15 cellular contexts compared by ENCODE assay signal in genomic region chr22:19868333-19868732, GRCh38. TPM values are rescaled to one million over a fixed set of nuclear protein-coding genes. Genes with fewer than 3 reads are reported as not detected.
DNase-seq lines count a peak whose midpoint lies in the region; ATAC-seq and TF ChIP-seq lines count a peak whose summit lies in the region.
"Had no signal": no experiment of that assay in that cellular context is flagged by ENCODE, and none has a peak within 500 bp of the region (broad histone marks: within the 10 kb centered on the region; RNA-seq: fewer than 3 reads in every experiment).

No MANE protein-coding gene starts in this region.

- no peak for TF ChIP-seq CTCF in colonic mucosa (IDR thresholded peaks at IDR 0.05)
- no peak for TF ChIP-seq CTCF in neural progenitor cell (IDR thresholded peaks at IDR 0.05)

- TF ChIP-seq RAD21 in Ishikawa (IDR thresholded peaks at IDR 0.05; ENCODE audit: low read depth): peak; percentile 14; the same call in 1 of the 2 replicates

- no peak overlapping the region for H3K4me3 Mint-ChIP-seq in activated naive CD4-positive, alpha-beta T cell treated with anti-CD3 and anti-CD28 coated beads for 36 hours
- H3K4me3 Mint-ChIP-seq in stimulated activated effector memory CD8-positive, alpha-beta T cell treated with anti-CD3 and anti-CD28 coated beads, Interleukin-12 subunit alpha, Interleukin-12 subunit beta, amount 100 ng/mL, for 72 hours: no peak overlapping the region
- H3K4me3 Mint-ChIP-seq in neural progenitor cell: no peak overlapping the region
- H3K4me3 Mint-ChIP-seq: activated CD4-positive, alpha-beta T cell treated with anti-CD3 and anti-CD28 coated beads for 36 hours; IgD-negative memory B cell; naive thymus-derived CD4-positive, alpha-beta T cell had no signal

- H3K36me3 ChIP-seq in colonic mucosa (no peaks in the 10 kb centered on the region), neural progenitor cell (no peaks in the 10 kb centered on the region)

- no peaks in the 10 kb centered on the region for H3F3A ChIP-seq in neural progenitor cell (ENCODE audit: low read depth)

- H3K27ac ChIP-seq in colonic mucosa (no peak overlapping the region), neural progenitor cell (no peak overlapping the region)

- H2AFZ ChIP-seq in neural progenitor cell (replicated peaks): no peak overlapping the region

- no peaks in the 10 kb centered on the region for H3K79me2 ChIP-seq in neural progenitor cell (ENCODE audit: low read depth)

- H3K4me1 Mint-ChIP-seq in activated naive CD4-positive, alpha-beta T cell treated with anti-CD3 and anti-CD28 coated beads for 36 hours (ENCODE audit: low read depth): peaks cover 4% of the 10 kb centered on the region
- H3K4me1 Mint-ChIP-seq in stimulated activated effector memory CD8-positive, alpha-beta T cell treated with anti-CD3 and anti-CD28 coated beads, Interleukin-12 subunit alpha, Interleukin-12 subunit beta, amount 100 ng/mL, for 72 hours: no peaks in the 10 kb centered on the region
- peaks cover 2% of the 10 kb centered on the region for H3K4me1 Mint-ChIP-seq in neural progenitor cell
- H3K4me1 Mint-ChIP-seq: activated CD4-positive, alpha-beta T cell treated with anti-CD3 and anti-CD28 coated beads for 36 hours; IgD-negative memory B cell had no signal

- no peaks in the 10 kb centered on the region for H3K36me3 Mint-ChIP-seq in activated naive CD4-positive, alpha-beta T cell treated with anti-CD3 and anti-CD28 coated beads for 36 hours (ENCODE audit: low read depth)
- H3K36me3 Mint-ChIP-seq in stimulated activated effector memory CD8-positive, alpha-beta T cell treated with anti-CD3 and anti-CD28 coated beads, Interleukin-12 subunit alpha, Interleukin-12 subunit beta, amount 100 ng/mL, for 72 hours: no peaks in the 10 kb centered on the region
- no peaks in the 10 kb centered on the region for H3K36me3 Mint-ChIP-seq in neural progenitor cell

- no peaks in the 10 kb centered on the region for H3K9me3 ChIP-seq in colonic mucosa
- no peaks in the 10 kb centered on the region for H3K9me3 ChIP-seq in neural progenitor cell (ENCODE audit: low read depth)

- no peaks in the 10 kb centered on the region for H3K9me3 Mint-ChIP-seq in activated naive CD4-positive, alpha-beta T cell treated with anti-CD3 and anti-CD28 coated beads for 36 hours
- H3K9me3 Mint-ChIP-seq in stimulated activated effector memory CD8-positive, alpha-beta T cell treated with anti-CD3 and anti-CD28 coated beads, Interleukin-12 subunit alpha, Interleukin-12 subunit beta, amount 100 ng/mL, for 72 hours: no peaks in the 10 kb centered on the region
- no peaks in the 10 kb centered on the region for H3K9me3 Mint-ChIP-seq in neural progenitor cell
- H3K9me3 Mint-ChIP-seq: IgD-negative memory B cell; naive thymus-derived CD4-positive, alpha-beta T cell had no signal

- H3K27me3 Mint-ChIP-seq in activated naive CD4-positive, alpha-beta T cell treated with anti-CD3 and anti-CD28 coated beads for 36 hours (ENCODE audit: low read depth): no peaks in the 10 kb centered on the region
- H3K27me3 Mint-ChIP-seq in neural progenitor cell (ENCODE audit: insufficient read depth, low read depth): no peaks in the 10 kb centered on the region
- H3K27me3 Mint-ChIP-seq: activated CD4-positive, alpha-beta T cell treated with anti-CD3 and anti-CD28 coated beads for 36 hours; IgD-negative memory B cell had no signal

- H3K4me2 ChIP-seq in neural progenitor cell: no peak overlapping the region

- TF ChIP-seq EP300 in Ishikawa (IDR thresholded peaks at IDR 0.05; ENCODE audit: borderline replicate concordance): no peak

- no peak for ATAC-seq in stimulated activated effector memory CD8-positive, alpha-beta T cell treated with anti-CD3 and anti-CD28 coated beads, Interleukin-12 subunit alpha, Interleukin-12 subunit beta, amount 100 ng/mL, for 72 hours
- ATAC-seq: activated CD4-positive, alpha-beta T cell treated with anti-CD3 and anti-CD28 coated beads for 36 hours; naive thymus-derived CD4-positive, alpha-beta T cell had no signal

- H3K27me3 ChIP-seq in colonic mucosa (no peaks in the 10 kb centered on the region), neural progenitor cell (no peaks in the 10 kb centered on the region)

- H3K4me3 ChIP-seq in colonic mucosa (no peak overlapping the region), neural progenitor cell (no peak overlapping the region)

- CTCF ChIA-PET in activated naive CD4-positive, alpha-beta T cell treated with anti-CD3 and anti-CD28 coated beads for 36 hours (lab: Charles Lee): interaction anchor here (0.7 kb wide), 1 partner anchor 70 kb away, joined by 3 read pairs; no protein-coding TSS in a partner anchor

- H4K20me1 ChIP-seq in neural progenitor cell (ENCODE audit: low read depth): peaks cover 5% of the 10 kb centered on the region

- H3K9ac ChIP-seq in colonic mucosa (ENCODE audit: low read depth in 2 of 2, low read length in 2 of 2) (peak overlapping the region in 1 of 2 donors; percentile 26), neural progenitor cell (no peak overlapping the region)

- peaks cover 4% of the 10 kb centered on the region for H3K4me1 ChIP-seq in colonic mucosa
- no peaks in the 10 kb centered on the region for H3K4me1 ChIP-seq in neural progenitor cell

- H3K27ac Mint-ChIP-seq in activated naive CD4-positive, alpha-beta T cell treated with anti-CD3 and anti-CD28 coated beads for 36 hours: no peak overlapping the region
- peak overlapping the region; percentile 35 for H3K27ac Mint-ChIP-seq in stimulated activated effector memory CD8-positive, alpha-beta T cell treated with anti-CD3 and anti-CD28 coated beads, Interleukin-12 subunit alpha, Interleukin-12 subunit beta, amount 100 ng/mL, for 72 hours
- no peak overlapping the region for H3K27ac Mint-ChIP-seq in neural progenitor cell
- H3K27ac Mint-ChIP-seq: activated CD4-positive, alpha-beta T cell treated with anti-CD3 and anti-CD28 coated beads for 36 hours had no signal

- intact Hi-C loops in activated naive CD4-positive, alpha-beta T cell treated with anti-CD3 and anti-CD28 coated beads for 36 hours (cut with micrococcal nuclease): no loop called here
- intact Hi-C loops in colonic mucosa (cut with DNase I): loop anchor here (10.0 kb wide), 1 partner anchor 66 kb away; no protein-coding TSS in a partner anchor

- DNase-seq in activated naive CD4-positive, alpha-beta T cell treated with anti-CD3 and anti-CD28 coated beads for 36 hours: peak; percentile 2
- no peak for DNase-seq in activated naive CD4-positive, alpha-beta T cell (lab: John Stamatoyannopoulos, UW)
- peak; percentile 16 for DNase-seq in colonic mucosa
- DNase-seq in stimulated activated effector memory CD8-positive, alpha-beta T cell treated with anti-CD3 and anti-CD28 coated beads, Interleukin-12 subunit alpha, Interleukin-12 subunit beta, amount 100 ng/mL, for 72 hours (ENCODE audit: low spot score in 2 of 2): no peak
- DNase-seq in activated CD8-positive, alpha-beta memory T cell treated with anti-CD3 and anti-CD28 coated beads, Interleukin-2, amount 50 U/mL, for 4 hours: no peak
- DNase-seq in NCI-H1930 (lab: John Stamatoyannopoulos, UW): no peak
- DNase-seq in neural progenitor cell (ENCODE audit: low spot score): no peak
- DNase-seq: activated CD4-positive, alpha-beta T cell treated with anti-CD3 and anti-CD28 coated beads for 36 hours; activated naive CD4-positive, alpha-beta T cell treated with Interleukin-2 at 50 U/mL for 16 hours; GF-D8; NCI-H2081; NCI-H510A had no signal

TF ChIP-seq in Ishikawa, 13 proteins besides CTCF, POLR2A, EP300 and RAD21 (continues in another document):
- TF ChIP-seq EGR1 (IDR thresholded peaks at IDR 0.05) (no peak), MAX (IDR thresholded peaks at IDR 0.05) (no peak), TCF12 (IDR thresholded peaks at IDR 0.05; ENCODE audit: low read depth) (no peak), TAF1 (IDR thresholded peaks at IDR 0.05; ENCODE audit: low read depth) (no peak), TEAD4 (IDR thresholded peaks at IDR 0.05) (no peak), USF1 (IDR thresholded peaks at IDR 0.05) (no peak), YY1 (IDR thresholded peaks at IDR 0.05; ENCODE audit: low read depth) (no peak), NFIC (IDR thresholded peaks at IDR 0.05) (no peak), FOXM1 (IDR thresholded peaks at IDR 0.05; ENCODE audit: borderline replicate concordance, low read depth) (no peak), ZBTB7A (IDR thresholded peaks at IDR 0.05; ENCODE audit: low read depth) (no peak)

RNA-seq across cellular contexts. Expression of gene GNB1L, which starts 13.7 kb away (rescaled TPM):
- 1 to 10 TPM; 8.8 to 9.8 TPM for total RNA-seq in activated naive CD4-positive, alpha-beta T cell treated with anti-CD3 and anti-CD28 coated beads for 36 hours
- total RNA-seq in colonic mucosa (10 to 100 TPM in 1 of 2 donors, 1 to 10 TPM in 1; 4.4 to 10.2 TPM), neural progenitor cell (ENCODE audit: low replicate concordance) (3.0 and 11.6 TPM in 2 replicates)

RNA-seq across cellular contexts. Expression of gene RTL10, which starts 13.7 kb away (rescaled TPM):
- total RNA-seq in activated naive CD4-positive, alpha-beta T cell treated with anti-CD3 and anti-CD28 coated beads for 36 hours: 10 to 100 TPM; 10.9 to 11.9 TPM
- total RNA-seq in colonic mucosa (10 to 100 TPM in 1 of 2 donors, 1 to 10 TPM in 1; 9.7 to 14.1 TPM), neural progenitor cell (ENCODE audit: low replicate concordance) (7.3 and 16.3 TPM in 2 replicates)

Comparison
In these comparisons a context has a peak if more than half of its experiments do, and no peak if none do; other contexts are left out.
1. DNase-seq: peak in activated naive CD4-positive, alpha-beta T cell treated with anti-CD3 and anti-CD28 coated beads for 36 hours (single experiment) and colonic mucosa (single experiment); none in activated naive CD4-positive, alpha-beta T cell (0 of 4), stimulated activated effector memory CD8-positive, alpha-beta T cell treated with anti-CD3 and anti-CD28 coated beads, Interleukin-12 subunit alpha, Interleukin-12 subunit beta, amount 100 ng/mL, for 72 hours (0 of 2), activated CD8-positive, alpha-beta memory T cell treated with anti-CD3 and anti-CD28 coated beads, Interleukin-2, amount 50 U/mL, for 4 hours (single experiment), NCI-H1930 (0 of 2) and neural progenitor cell (single experiment).